ENCODE assay signal across 15 cellular contexts in genomic region chr15:100353469-100353868, GRCh38.
"Had no signal": no experiment of that assay in that cellular context is flagged by ENCODE, and none has a peak within 500 bp of the region (broad histone marks: within the 10 kb centered on the region; RNA-seq: fewer than 3 reads in every experiment).

No MANE protein-coding gene starts in this region.

- H3K36me3 Mint-ChIP-seq: natural killer cell treated with Interleukin-12 subunit alpha and Interleukin-12 subunit beta and Interleukin-15 and Interleukin-18, amount 100 ng/mL, for 72 hours had no signal

- H3K4me3 Mint-ChIP-seq: activated naive CD4-positive, alpha-beta T cell treated with anti-CD3 and anti-CD28 coated beads for 36 hours; activated naive CD8-positive, alpha-beta T cell treated with anti-CD3 and anti-CD28 coated beads, Interleukin-2, amount 50 U/mL, for 24 hours; effector memory CD8-positive, alpha-beta T cell; natural killer cell treated with Interleukin-12 subunit alpha and Interleukin-12 subunit beta and Interleukin-15 and Interleukin-18, amount 100 ng/mL, for 72 hours had no signal

- H3K27ac Mint-ChIP-seq: activated naive CD4-positive, alpha-beta T cell treated with anti-CD3 and anti-CD28 coated beads for 36 hours; activated naive CD8-positive, alpha-beta T cell treated with anti-CD3 and anti-CD28 coated beads, Interleukin-2, amount 50 U/mL, for 24 hours; activated T-helper 2 cell treated with anti-CD3 and anti-CD28 coated beads, Interferon-gamma antibody, Interleukin-2, Interleukin-4, amounts not matched to agents 10 μg/mL and 5 μg/mL and 100 μg/mL, durations not matched to agents 14 hours and 24 hours and 36 hours; effector memory CD8-positive, alpha-beta T cell; natural killer cell treated with Interleukin-12 subunit alpha and Interleukin-12 subunit beta and Interleukin-15 and Interleukin-18, amount 100 ng/mL, for 72 hours had no signal

- DNase-seq: activated naive CD4-positive, alpha-beta T cell treated with anti-CD3 and anti-CD28 coated beads for 36 hours; activated naive CD8-positive, alpha-beta T cell treated with anti-CD3 and anti-CD28 coated beads, Interleukin-2, amount 50 U/mL, for 24 hours; dermis blood vessel endothelial cell; effector memory CD8-positive, alpha-beta T cell; foreskin keratinocyte; kidney glomerular epithelial cell; mesendoderm; posterior cingulate gyrus; retina; stimulated activated CD4-positive, alpha-beta T cell treated with anti-CD3 and anti-CD28 coated beads, Interleukin-12 subunit alpha, Interleukin-12 subunit beta, amount 100 ng/mL, for 4 hours; stimulated activated CD4-positive, alpha-beta T cell treated with anti-CD3 and anti-CD28 coated beads, Interleukin-2, amount 100 ng/mL, for 24 hours; thyroid gland had no signal

- H3K9me3 Mint-ChIP-seq: activated naive CD4-positive, alpha-beta T cell treated with anti-CD3 and anti-CD28 coated beads for 36 hours; activated naive CD8-positive, alpha-beta T cell treated with anti-CD3 and anti-CD28 coated beads, Interleukin-2, amount 50 U/mL, for 24 hours; activated T-helper 2 cell treated with anti-CD3 and anti-CD28 coated beads, Interferon-gamma antibody, Interleukin-2, Interleukin-4, amounts not matched to agents 10 μg/mL and 5 μg/mL and 100 μg/mL, durations not matched to agents 14 hours and 24 hours and 36 hours; effector memory CD8-positive, alpha-beta T cell; natural killer cell treated with Interleukin-12 subunit alpha and Interleukin-12 subunit beta and Interleukin-15 and Interleukin-18, amount 100 ng/mL, for 72 hours had no signal

- ATAC-seq: activated CD4-positive, CD25-positive, alpha-beta regulatory T cell treated with anti-CD3 and anti-CD28 coated beads, Interleukin-2, amount 50 U/mL, for 24 hours; activated naive CD8-positive, alpha-beta T cell treated with anti-CD3 and anti-CD28 coated beads, Interleukin-2, amount 50 U/mL, for 24 hours; effector memory CD8-positive, alpha-beta T cell; foreskin keratinocyte; natural killer cell treated with Interleukin-12 subunit alpha and Interleukin-12 subunit beta and Interleukin-15 and Interleukin-18, amount 100 ng/mL, for 72 hours had no signal
